Comparison of ENCODE assay signal across 25 cellular contexts in the genomic region with DNA sequence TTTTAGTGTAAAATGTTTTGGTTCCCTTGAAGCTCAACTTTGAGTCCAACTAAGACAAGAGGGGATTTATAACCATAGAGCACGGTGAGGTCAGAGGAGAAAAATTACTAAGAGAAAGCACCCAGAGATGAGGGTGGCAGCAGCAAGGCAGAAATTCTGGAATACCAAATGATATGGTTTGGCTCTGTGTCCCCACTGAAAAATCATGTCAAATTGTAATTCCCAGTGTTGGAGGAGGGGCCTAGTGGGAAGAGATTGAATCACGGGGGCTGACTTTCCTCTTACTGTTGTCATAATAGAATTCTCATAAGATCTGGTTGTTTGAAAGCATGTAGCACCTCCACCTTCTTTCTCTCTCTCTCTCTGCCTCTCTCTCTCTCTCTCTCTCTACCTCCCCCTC. TPM values are rescaled to one million over a fixed set of nuclear protein-coding genes. Genes with fewer than 3 reads are reported as not detected.
DNase-seq lines count a peak whose midpoint lies in the region; ATAC-seq and TF ChIP-seq lines count a peak whose summit lies in the region.
"Had no signal": no experiment of that assay in that cellular context is flagged by ENCODE, and none has a peak within 500 bp of the region (broad histone marks: within the 10 kb centered on the region; RNA-seq: fewer than 3 reads in every experiment).

No MANE protein-coding gene starts in this region.

- H3K4ac ChIP-seq in neuronal stem cell (ENCODE audit: low read length): no peak overlapping the region

- no peak overlapping the region for H3K18ac ChIP-seq in neuronal stem cell (ENCODE audit: low read length)

- no peak for TF ChIP-seq CTCF in right atrium auricular region (IDR thresholded peaks at IDR 0.05)
- no peak for TF ChIP-seq CTCF in gastroesophageal sphincter (IDR thresholded peaks at IDR 0.05)
- TF ChIP-seq CTCF in uterus (IDR thresholded peaks at IDR 0.05): no peak
- no peak for TF ChIP-seq CTCF in left lung (IDR thresholded peaks at IDR 0.05)

- no peaks in the 10 kb centered on the region for H3K79me1 ChIP-seq in neuronal stem cell (ENCODE audit: low read depth, low read length)

- H3K27me3 ChIP-seq in right atrium auricular region (no peaks in the 10 kb centered on the region), gastroesophageal sphincter (no peaks in the 10 kb centered on the region), skeletal muscle satellite cell (ENCODE audit: control insufficient read depth, insufficient read depth, low read length) (no peaks in the 10 kb centered on the region), uterus (no peaks in the 10 kb centered on the region), neuronal stem cell (ENCODE audit: control insufficient read depth in 3 of 3, insufficient read depth in 3 of 3, low read depth in 1 of 3, low read length in 3 of 3) (no peaks in the 10 kb centered on the region), left lung (no peaks in the 10 kb centered on the region)
- H3K27me3 ChIP-seq: adrenal gland, heart right ventricle, spleen, testis had no signal

- H2BK120ac ChIP-seq in neuronal stem cell (ENCODE audit: low read depth, low read length): no peak overlapping the region

- H3K4me2 ChIP-seq in skeletal muscle satellite cell (ENCODE audit: low read length) (no peak overlapping the region), neuronal stem cell (ENCODE audit: insufficient read depth, low read length, poor library complexity, severe bottlenecking) (no peak overlapping the region)

- H3K14ac ChIP-seq in neuronal stem cell (ENCODE audit: low read length): no peak overlapping the region

- no peak overlapping the region for H2BK12ac ChIP-seq in neuronal stem cell (ENCODE audit: low read length)

- H2BK15ac ChIP-seq in neuronal stem cell (ENCODE audit: low read length): no peak overlapping the region

- H2BK5ac ChIP-seq in neuronal stem cell (ENCODE audit: low read length): no peak overlapping the region

- H3K36me3 ChIP-seq in right atrium auricular region (no peaks in the 10 kb centered on the region), gastroesophageal sphincter (no peaks in the 10 kb centered on the region), skeletal muscle satellite cell (ENCODE audit: insufficient read depth, low read length) (no peaks in the 10 kb centered on the region), uterus (no peaks in the 10 kb centered on the region), neuronal stem cell (replicated peaks in 1 of 2; ENCODE audit: control insufficient read depth in 2 of 2, insufficient read depth in 2 of 2, low read length in 2 of 2) (no peaks in the 10 kb centered on the region), left lung (no peaks in the 10 kb centered on the region)
- H3K36me3 ChIP-seq: adrenal gland, heart right ventricle, spleen had no signal

- H3K9ac ChIP-seq in skeletal muscle satellite cell (ENCODE audit: low read depth, low read length): peak overlapping the region; percentile 30
- H3K9ac ChIP-seq in neuronal stem cell (ENCODE audit: low read depth, low read length, poor library complexity): no peak overlapping the region

- H3K27ac ChIP-seq in right atrium auricular region: peak overlapping the region; percentile 64 to 73
- peak overlapping the region; percentile 63 to 83 (median 80) for H3K27ac ChIP-seq in gastroesophageal sphincter
- peak overlapping the region in 1 of 2 donors; percentile 33 for H3K27ac ChIP-seq in uterus
- no peak overlapping the region for H3K27ac ChIP-seq in neuronal stem cell (replicated peaks; ENCODE audit: low read length)
- peak overlapping the region in 1 of 2 donors; percentile 48 for H3K27ac ChIP-seq in left lung
- H3K27ac ChIP-seq: spleen had no signal

- no peak overlapping the region for H2AFZ ChIP-seq in neuronal stem cell (ENCODE audit: low read length)

- no peak for DNase-seq in right atrium auricular region (ENCODE audit: low spot score)
- no peak for DNase-seq in Right ventricle myocardium inferior (ENCODE audit: missing footprints)
- DNase-seq in uterus: no peak
- no peak for DNase-seq in neuronal stem cell (ENCODE audit: low spot score)
- DNase-seq in left lung: no peak
- DNase-seq: activated CD4-positive, alpha-beta T cell treated with anti-CD3 and anti-CD28 coated beads, Interleukin-2, amount 10 ng/mL, durations not matched to agents 7 days and 5 days; activated CD8-positive, alpha-beta memory T cell treated with anti-CD3 and anti-CD28 coated beads, Interleukin-2, amount 50 U/mL, for 4 hours; activated effector memory CD4-positive, alpha-beta T cell treated with Interleukin-2 at 50 U/mL for 16 hours; adrenal gland; Caco-2; central memory CD4-positive, alpha-beta T cell; heart right ventricle; natural killer cell; NCI-H1436; NCI-H2171; NCI-H748 treated with DMSO at 0.1 percent for 48 hours; SHP77 treated with DMSO at 0.1 percent for 48 hours; spleen; stimulated activated CD8-positive, alpha-beta memory T cell treated with anti-CD3 and anti-CD28 coated beads, Interleukin-4, amount 100 ng/mL, for 48 hours; T-helper 1 cell; testis had no signal

- no peak overlapping the region for H4K91ac ChIP-seq in neuronal stem cell (ENCODE audit: low read depth, low read length, poor library complexity)

- TF ChIP-seq POLR2A in gastroesophageal sphincter (IDR thresholded peaks at IDR 0.05) (no peak), uterus (IDR thresholded peaks at IDR 0.05) (no peak)

- H3K4me1 ChIP-seq in right atrium auricular region (peaks cover 0 to 35% of the 10 kb centered on the region in 2 donors), gastroesophageal sphincter (peaks cover 30 to 78% (median 41%) of the 10 kb centered on the region in 3 donors), skeletal muscle satellite cell (ENCODE audit: control insufficient read depth, insufficient read depth, low read length) (peaks cover 78% of the 10 kb centered on the region), uterus (no peaks in the 10 kb centered on the region), neuronal stem cell (ENCODE audit: control insufficient read depth in 2 of 2, insufficient read depth in 1 of 2, low read depth in 1 of 2, low read length in 2 of 2) (no peaks in the 10 kb centered on the region), left lung (peaks cover 3 to 15% of the 10 kb centered on the region in 2 donors)
- H3K4me1 ChIP-seq: spleen had no signal

- H3K23ac ChIP-seq in neuronal stem cell (ENCODE audit: low read depth, low read length, poor library complexity): no peak overlapping the region

- H4K8ac ChIP-seq in neuronal stem cell (ENCODE audit: low read depth, low read length): no peak overlapping the region

- no peak overlapping the region for H3K4me3 ChIP-seq in right atrium auricular region
- no peak overlapping the region for H3K4me3 ChIP-seq in gastroesophageal sphincter
- H3K4me3 ChIP-seq in skeletal muscle satellite cell (ENCODE audit: low read length): no peak overlapping the region
- no peak overlapping the region for H3K4me3 ChIP-seq in uterus
- H3K4me3 ChIP-seq in neuronal stem cell (ENCODE audit: low read length in 2 of 2): no peak overlapping the region
- no peak overlapping the region for H3K4me3 ChIP-seq in left lung
- H3K4me3 ChIP-seq: adrenal gland, heart right ventricle, spleen, testis had no signal

- intact Hi-C loops in Right ventricle myocardium inferior (cut with DNase I) (no loop called here), uterus (cut with DNase I; ENCODE audit: low total_unique reads) (no loop called here), left lung (cut with DNase I) (no loop called here)

- no peak overlapping the region for H2AK5ac ChIP-seq in neuronal stem cell (ENCODE audit: low read depth, low read length)

- WGBS in gastroesophageal sphincter (ENCODE audit: low coverage in 1 of 2), 2 donors: 42 to 83% methylated on average over 1 to 2 of the region's 2 CpGs
- no CpG with 5 or more reads among the region's 2 CpGs for WGBS in neuronal stem cell (ENCODE audit: extremely low coverage in 2 of 2, insufficient read length in 2 of 2, insufficient replicate concordance in 1 of 2), 2 donors

- TF ChIP-seq EP300 in gastroesophageal sphincter (IDR thresholded peaks at IDR 0.05): no peak

- ATAC-seq in Right ventricle myocardium inferior: no peak
- no peak for ATAC-seq in gastroesophageal sphincter
- no peak for ATAC-seq in GM18511 (IDR thresholded peaks at IDR 0.05; ENCODE audit: unreplicated experiment)
- no peak for ATAC-seq in left lung
- ATAC-seq: esophagus mucosa, heart right ventricle, natural killer cell had no signal

- H3K9me3 ChIP-seq in right atrium auricular region (no peaks in the 10 kb centered on the region), gastroesophageal sphincter (no peaks in the 10 kb centered on the region), skeletal muscle satellite cell (replicated peaks; ENCODE audit: low read length) (no peaks in the 10 kb centered on the region), uterus (no peaks in the 10 kb centered on the region), neuronal stem cell (replicated peaks in 1 of 2; ENCODE audit: control insufficient read depth in 2 of 2, insufficient read depth in 1 of 2, low read depth in 1 of 2, low read length in 2 of 2) (no peaks in the 10 kb centered on the region), left lung (no peaks in the 10 kb centered on the region)
- H3K9me3 ChIP-seq: adrenal gland, Caco-2, heart right ventricle, spleen, testis had no signal

RNA-seq across cellular contexts. Expression of gene AKR1C1, which starts 19.4 kb away (rescaled TPM):
- total RNA-seq in right atrium auricular region (100 to 1,000 TPM in 1 of 2 donors, 10 to 100 TPM in 1; 60.3 to 174 TPM), Right ventricle myocardium inferior (39.6 TPM), gastroesophageal sphincter (100 to 1,000 TPM in 3 of 4 donors, 10 to 100 TPM in 1; 81.9 to 307 (median 222) TPM), uterus (10 to 100 TPM in 2 of 4 donors, 1 to 10 TPM in 2; 6.3 to 60.9 (median 21.5) TPM), left lung (10 to 100 TPM; 21.0 to 92.2 TPM)
- 206 and 221 TPM in 2 replicates for total RNA-seq in skeletal muscle satellite cell (2012; rRNA removed)
- polyA plus RNA-seq in neuronal stem cell (2013, experiment 1 of 2): 2.8 TPM
- 3.8 TPM for polyA plus RNA-seq in neuronal stem cell (2013, experiment 2 of 2)

RNA-seq across cellular contexts. Expression of gene AKR1C2, which starts 59.8 kb away (rescaled TPM):
- total RNA-seq in right atrium auricular region (10 to 100 TPM; 23.6 to 47.0 TPM), Right ventricle myocardium inferior (29.7 TPM), gastroesophageal sphincter (10 to 100 TPM; 13.5 to 48.3 (median 17.7) TPM), uterus (1 to 10 TPM; 1.0 to 5.4 (median 4.4) TPM), left lung (10 to 100 TPM; 12.0 to 65.3 TPM)
- total RNA-seq in skeletal muscle satellite cell (2012; rRNA removed): 60.6 and 92.0 TPM in 2 replicates
- polyA plus RNA-seq in neuronal stem cell (2013, experiment 1 of 2): 3.9 TPM
- polyA plus RNA-seq in neuronal stem cell (2013, experiment 2 of 2): 4.1 TPM
- total RNA-seq: natural killer cell had no signal
